Comparison of ENCODE assay signal across 3 cellular contexts in the genomic region with DNA sequence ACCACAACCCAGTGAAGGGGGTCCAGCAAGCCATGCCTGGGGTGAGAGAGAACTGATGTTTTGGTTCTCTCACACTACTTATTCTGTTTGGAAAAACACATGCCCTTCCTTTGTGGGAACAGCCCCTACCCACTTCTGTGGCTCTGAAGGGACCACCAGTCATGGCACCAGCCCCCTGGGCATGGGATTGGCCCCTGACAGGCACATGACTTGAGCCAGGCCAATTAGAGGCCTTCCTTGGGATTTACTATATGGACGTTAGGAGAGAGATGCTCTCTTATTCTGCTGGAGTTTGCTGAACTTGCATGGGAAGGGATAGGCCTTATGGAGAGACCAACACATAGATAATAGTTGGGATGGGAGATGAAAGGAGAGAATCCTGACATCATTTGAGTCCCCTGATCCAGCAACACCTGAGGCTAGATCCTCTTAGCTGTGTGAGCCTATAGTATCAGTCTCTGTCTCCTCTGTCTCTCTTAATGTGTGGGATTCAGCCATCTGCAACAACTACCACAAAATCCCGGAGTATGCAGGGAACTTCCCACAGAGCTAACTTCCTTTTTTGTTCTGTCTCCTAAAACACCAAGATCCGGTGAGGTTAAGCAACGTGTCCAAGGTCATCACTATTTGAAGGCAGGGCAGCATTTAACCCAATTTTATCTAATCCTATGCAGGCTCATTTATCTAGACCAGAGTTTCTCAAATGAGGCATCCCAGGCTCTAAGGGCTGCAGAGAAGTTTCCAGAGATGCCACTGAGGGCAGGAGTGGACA. TPM values are rescaled to one million over a fixed set of nuclear protein-coding genes. Genes with fewer than 3 reads are reported as not detected.
"Had no signal": no experiment of that assay in that cellular context is flagged by ENCODE, and none has a peak within 500 bp of the region (broad histone marks: within the 10 kb centered on the region; RNA-seq: fewer than 3 reads in every experiment).

No MANE protein-coding gene starts in this region.

RNA-seq across cellular contexts. Expression of a gene that starts 16.0 kb away (rescaled TPM):
- total RNA-seq: activated B cell treated with CpG ODN at 0.5 μM for 24 hours; activated naive CD4-positive, alpha-beta T cell treated with anti-CD3 and anti-CD28 coated beads, Interleukin-2, amount 50 U/mL, for 72 hours; natural killer cell treated with Interleukin-12 subunit alpha and Interleukin-12 subunit beta and Interleukin-15 and Interleukin-18, amount 100 ng/mL, for 72 hours had no signal
